ENCODE assay signal across 26 cellular contexts in genomic region chr20:21167261-21167660, GRCh38. TPM values are rescaled to one million over a fixed set of nuclear protein-coding genes. Genes with fewer than 3 reads are reported as not detected.
DNase-seq lines count a peak whose midpoint lies in the region; ATAC-seq lines count a peak whose summit lies in the region.
"Had no signal": no experiment of that assay in that cellular context is flagged by ENCODE, and none has a peak within 500 bp of the region (broad histone marks: within the 10 kb centered on the region; RNA-seq: fewer than 3 reads in every experiment).

No MANE protein-coding gene starts in this region.

- H3K9me3 Mint-ChIP-seq in activated CD4-positive, alpha-beta memory T cell treated with anti-CD3 and anti-CD28 coated beads, Interleukin-2, amount 10 ng/mL, durations not matched to agents 7 days and 5 days = peaks cover 10% of the 10 kb centered on the region
- no peaks in the 10 kb centered on the region for H3K9me3 Mint-ChIP-seq in activated CD4-positive, alpha-beta memory T cell treated with anti-CD3 and anti-CD28 coated beads for 36 hours
- no peaks in the 10 kb centered on the region for H3K9me3 Mint-ChIP-seq in natural killer cell treated with Interleukin-12 subunit alpha and Interleukin-12 subunit beta and Interleukin-15 and Interleukin-18, amount 100 ng/mL, for 72 hours

- H3K4me3 ChIP-seq in aorta (ENCODE audit: low read length in 2 of 2) = no peak overlapping the region
- H3K4me3 ChIP-seq: right lobe of liver had no signal

- CTCF ChIA-PET in activated CD4-positive, alpha-beta memory T cell treated with anti-CD3 and anti-CD28 coated beads, Interleukin-2, amount 10 ng/mL, durations not matched to agents 7 days and 5 days (lab: Charles Lee) = interaction anchor here (1.0 to 1.4 kb wide), 2 partner anchors 37 to 69 kb away, joined by 3 read pairs; no protein-coding TSS in a partner anchor
- CTCF ChIA-PET in activated CD4-positive, alpha-beta memory T cell treated with anti-CD3 and anti-CD28 coated beads for 36 hours (lab: Charles Lee) = interaction anchor here (1.0 kb wide), 1 partner anchor 307 kb away, joined by 3 read pairs; no protein-coding TSS in a partner anchor

- H3K36me3 Mint-ChIP-seq in activated CD4-positive, alpha-beta memory T cell treated with anti-CD3 and anti-CD28 coated beads, Interleukin-2, amount 10 ng/mL, durations not matched to agents 7 days and 5 days (ENCODE audit: low read depth) = peaks cover 35% of the 10 kb centered on the region
- H3K36me3 Mint-ChIP-seq in activated CD4-positive, alpha-beta memory T cell treated with anti-CD3 and anti-CD28 coated beads for 36 hours = peaks cover 38% of the 10 kb centered on the region
- H3K36me3 Mint-ChIP-seq in natural killer cell treated with Interleukin-12 subunit alpha and Interleukin-12 subunit beta and Interleukin-15 and Interleukin-18, amount 100 ng/mL, for 72 hours = peaks cover 30% of the 10 kb centered on the region

- DNase-seq in activated CD4-positive, alpha-beta memory T cell treated with anti-CD3 and anti-CD28 coated beads, Interleukin-2, amount 10 ng/mL, durations not matched to agents 7 days and 5 days = no peak
- DNase-seq in activated CD4-positive, alpha-beta memory T cell treated with anti-CD3 and anti-CD28 coated beads for 36 hours = no peak
- DNase-seq in natural killer cell treated with Interleukin-12 subunit alpha and Interleukin-12 subunit beta and Interleukin-15 and Interleukin-18, amount 100 ng/mL, for 72 hours (ENCODE audit: low spot score) = no peak
- DNase-seq in islet precursor cell (no peak), aorta (no peak)
- DNase-seq: activated CD4-positive, alpha-beta T cell treated with anti-CD3 and anti-CD28 coated beads, Interleukin-2, amount 50 U/mL, for 1 hour; CD4-positive, alpha-beta memory T cell; cerebellar nuclear complex; DMS 273 treated with DMSO at 0.1 percent for 48 hours; NCI-H1092; NCI-H187; NCI-H2171; NCI-H524; NK-92 treated with Interleukin-12 subunit alpha and Interleukin-12 subunit beta, amount 100 ng/mL, for 24 hours; right lobe of liver; SHP77; stimulated activated CD4-positive, alpha-beta T cell treated with anti-CD3 and anti-CD28 coated beads, Interleukin-4, amount 100 ng/mL, for 1 hour; T-helper 9 cell; WERI-Rb-1 had no signal

- POLR2A ChIA-PET in activated CD4-positive, alpha-beta memory T cell treated with anti-CD3 and anti-CD28 coated beads, Interleukin-2, amount 10 ng/mL, durations not matched to agents 7 days and 5 days (lab: Charles Lee) = interaction anchor here (1.0 to 1.7 kb wide), 3 partner anchors 42 to 1140 kb away, joined by 3 to 5 read pairs (median 3); partner anchors contain the start of gene KIZ
- POLR2A ChIA-PET in activated CD4-positive, alpha-beta memory T cell treated with anti-CD3 and anti-CD28 coated beads for 36 hours (lab: Charles Lee) = no interaction called here

- H3K4me1 ChIP-seq in aorta (ENCODE audit: control insufficient read depth in 1 of 2, insufficient read depth in 2 of 2, low read length in 2 of 2) = no peaks in the 10 kb centered on the region
- H3K4me1 ChIP-seq: right lobe of liver had no signal

- H3K27me3 ChIP-seq in aorta (ENCODE audit: control insufficient read depth in 1 of 2, insufficient read depth in 2 of 2, low read length in 1 of 2) = no peaks in the 10 kb centered on the region
- H3K27me3 ChIP-seq: right lobe of liver had no signal

- intact Hi-C loops in activated CD4-positive, alpha-beta memory T cell treated with anti-CD3 and anti-CD28 coated beads for 36 hours (cut with micrococcal nuclease) = no loop called here
- intact Hi-C loops in aorta (cut with DNase I) = no loop called here

- peak overlapping the region; percentile 93 for H3K27ac ChIP-seq in KOPT-K1 (ENCODE audit: low read depth, low read length, poor library complexity, severe bottlenecking)
- no peak overlapping the region for H3K27ac ChIP-seq in aorta (ENCODE audit: low read depth in 1 of 2, low read length in 2 of 2)
- H3K27ac ChIP-seq: right lobe of liver, WERI-Rb-1 had no signal

- peak; percentile 61 for ATAC-seq in GM21381 (IDR thresholded peaks at IDR 0.05; ENCODE audit: unreplicated experiment)
- ATAC-seq in natural killer cell treated with Interleukin-12 subunit alpha and Interleukin-12 subunit beta and Interleukin-15 and Interleukin-18, amount 100 ng/mL, for 72 hours = peak in 1 of 2 donors; percentile 33
- no peak for ATAC-seq in GM18873 (IDR thresholded peaks at IDR 0.05; ENCODE audit: low FRiP score, unreplicated experiment)
- no peak for ATAC-seq in aorta (ENCODE audit: low FRiP score)
- ATAC-seq: left lobe of liver, Panc1, right lobe of liver had no signal

- no peaks in the 10 kb centered on the region for H3K27me3 Mint-ChIP-seq in activated CD4-positive, alpha-beta memory T cell treated with anti-CD3 and anti-CD28 coated beads, Interleukin-2, amount 10 ng/mL, durations not matched to agents 7 days and 5 days
- no peaks in the 10 kb centered on the region for H3K27me3 Mint-ChIP-seq in activated CD4-positive, alpha-beta memory T cell treated with anti-CD3 and anti-CD28 coated beads for 36 hours
- no peaks in the 10 kb centered on the region for H3K27me3 Mint-ChIP-seq in natural killer cell treated with Interleukin-12 subunit alpha and Interleukin-12 subunit beta and Interleukin-15 and Interleukin-18, amount 100 ng/mL, for 72 hours
- H3K27me3 Mint-ChIP-seq: CD4-positive, alpha-beta memory T cell; IgD-negative memory B cell; memory B cell had no signal

- peaks cover 37% of the 10 kb centered on the region for H3K9me3 ChIP-seq in KOPT-K1 (ENCODE audit: insufficient read depth, low read length, poor library complexity, severe bottlenecking)
- no peaks in the 10 kb centered on the region for H3K9me3 ChIP-seq in aorta (ENCODE audit: control insufficient read depth, low read length)
- H3K9me3 ChIP-seq: right lobe of liver had no signal

- peak overlapping the region; percentile 88 for H3K27ac Mint-ChIP-seq in activated CD4-positive, alpha-beta memory T cell treated with anti-CD3 and anti-CD28 coated beads, Interleukin-2, amount 10 ng/mL, durations not matched to agents 7 days and 5 days
- no peak overlapping the region for H3K27ac Mint-ChIP-seq in activated CD4-positive, alpha-beta memory T cell treated with anti-CD3 and anti-CD28 coated beads for 36 hours
- peak overlapping the region; percentile 88 to 92 for H3K27ac Mint-ChIP-seq in natural killer cell treated with Interleukin-12 subunit alpha and Interleukin-12 subunit beta and Interleukin-15 and Interleukin-18, amount 100 ng/mL, for 72 hours
- H3K27ac Mint-ChIP-seq: IgD-negative memory B cell, memory B cell had no signal

- 0 out of 2 replicates have a peak, but pooled peaks cover under 1% of the 10 kb centered on the region for H3K36me3 ChIP-seq in KOPT-K1 (ENCODE audit: insufficient read depth, low read length)
- peaks cover 0 to 2% of the 10 kb centered on the region in 2 donors for H3K36me3 ChIP-seq in aorta (ENCODE audit: control insufficient read depth in 1 of 2, insufficient read depth in 2 of 2, low read length in 1 of 2)
- H3K36me3 ChIP-seq: WERI-Rb-1 had no signal

- H3K4me1 Mint-ChIP-seq in activated CD4-positive, alpha-beta memory T cell treated with anti-CD3 and anti-CD28 coated beads, Interleukin-2, amount 10 ng/mL, durations not matched to agents 7 days and 5 days = peaks cover 22% of the 10 kb centered on the region
- peaks cover 7% of the 10 kb centered on the region for H3K4me1 Mint-ChIP-seq in activated CD4-positive, alpha-beta memory T cell treated with anti-CD3 and anti-CD28 coated beads for 36 hours (ENCODE audit: low read depth)
- peaks cover 16 to 18% of the 10 kb centered on the region in 2 donors for H3K4me1 Mint-ChIP-seq in natural killer cell treated with Interleukin-12 subunit alpha and Interleukin-12 subunit beta and Interleukin-15 and Interleukin-18, amount 100 ng/mL, for 72 hours (ENCODE audit: low read depth in 2 of 2)
- H3K4me1 Mint-ChIP-seq: memory B cell had no signal

- 98 to 100% methylated on average over 5 of the region's 5 CpGs for WGBS in aorta, 2 donors

- H3K4me3 Mint-ChIP-seq in activated CD4-positive, alpha-beta memory T cell treated with anti-CD3 and anti-CD28 coated beads, Interleukin-2, amount 10 ng/mL, durations not matched to agents 7 days and 5 days = no peak overlapping the region
- no peak overlapping the region for H3K4me3 Mint-ChIP-seq in activated CD4-positive, alpha-beta memory T cell treated with anti-CD3 and anti-CD28 coated beads for 36 hours
- peak overlapping the region; percentile 77 for H3K4me3 Mint-ChIP-seq in natural killer cell treated with Interleukin-12 subunit alpha and Interleukin-12 subunit beta and Interleukin-15 and Interleukin-18, amount 100 ng/mL, for 72 hours
- H3K4me3 Mint-ChIP-seq: IgD-negative memory B cell, memory B cell had no signal

RNA-seq across cellular contexts. Expression of gene KIZ, which starts 41.4 kb away (rescaled TPM):
- total RNA-seq in activated CD4-positive, alpha-beta memory T cell treated with anti-CD3 and anti-CD28 coated beads, Interleukin-2, amount 10 ng/mL, durations not matched to agents 7 days and 5 days = 10 to 100 TPM; 17.3 to 22.1 TPM
- total RNA-seq in activated CD4-positive, alpha-beta memory T cell treated with anti-CD3 and anti-CD28 coated beads for 36 hours = 10 to 100 TPM; 13.3 to 13.5 TPM
- 10 to 100 TPM; 10.5 to 20.6 TPM for total RNA-seq in natural killer cell treated with Interleukin-12 subunit alpha and Interleukin-12 subunit beta and Interleukin-15 and Interleukin-18, amount 100 ng/mL, for 72 hours
- 10 to 100 TPM; 22.0 to 29.4 TPM for total RNA-seq in aorta
- polyA plus RNA-seq in aorta = 10 to 100 TPM; 15.9 to 22.7 TPM
